9 cellular contexts compared by ENCODE assay signal in the genomic region with DNA sequence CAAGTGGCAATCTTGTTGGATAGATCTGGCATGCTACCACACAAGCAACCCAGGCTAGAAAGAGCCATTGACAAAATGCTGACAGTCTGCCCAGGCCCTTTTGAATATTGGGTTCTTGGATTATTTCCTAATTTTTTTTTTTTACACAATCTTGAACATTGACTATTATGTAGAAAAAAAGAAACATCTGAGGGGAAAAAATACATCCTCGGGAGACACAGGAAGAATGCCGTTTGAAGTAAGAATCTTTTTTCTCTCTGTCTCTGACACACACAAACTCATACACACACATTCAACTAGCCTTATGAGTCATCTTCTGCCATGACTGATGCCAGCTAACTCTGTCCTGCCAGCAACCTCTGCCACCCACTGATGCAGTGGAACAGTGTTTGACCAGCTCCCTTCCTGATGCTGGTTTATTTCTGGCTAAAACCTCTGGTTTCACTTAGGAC. TPM values are rescaled to one million over a fixed set of nuclear protein-coding genes. Genes with fewer than 3 reads are reported as not detected.
DNase-seq lines count a peak whose midpoint lies in the region; ATAC-seq and TF ChIP-seq lines count a peak whose summit lies in the region.
"Had no signal": no experiment of that assay in that cellular context is flagged by ENCODE, and none has a peak within 500 bp of the region (broad histone marks: within the 10 kb centered on the region; RNA-seq: fewer than 3 reads in every experiment).

No MANE protein-coding gene starts in this region.

- no peaks in the 10 kb centered on the region for H4K20me1 ChIP-seq in GM23248 (ENCODE audit: insufficient read depth)

- TF ChIP-seq CTCF in mesothelial cell of epicardium (IDR thresholded peaks at IDR 0.05; ENCODE audit: unreplicated experiment) = no peak

- H3K9me3 Mint-ChIP-seq in activated T-helper 17 cell treated with anti-CD3 and anti-CD28 coated beads, Interleukin-2, amount 50 U/mL, for 72 hours = no peaks in the 10 kb centered on the region
- H3K9me3 Mint-ChIP-seq in mesothelial cell of epicardium = no peaks in the 10 kb centered on the region
- H3K9me3 Mint-ChIP-seq: nephron had no signal

- H3K79me2 ChIP-seq in GM23248 (ENCODE audit: insufficient read depth) = no peaks in the 10 kb centered on the region

- H3K27me3 Mint-ChIP-seq in activated T-helper 17 cell treated with anti-CD3 and anti-CD28 coated beads, Interleukin-2, amount 50 U/mL, for 72 hours = peaks cover 3% of the 10 kb centered on the region
- no peaks in the 10 kb centered on the region for H3K27me3 Mint-ChIP-seq in mesothelial cell of epicardium (ENCODE audit: low read depth)

- H3K36me3 Mint-ChIP-seq in activated T-helper 17 cell treated with anti-CD3 and anti-CD28 coated beads, Interleukin-2, amount 50 U/mL, for 72 hours (ENCODE audit: low read depth) = no peaks in the 10 kb centered on the region
- no peaks in the 10 kb centered on the region for H3K36me3 Mint-ChIP-seq in mesothelial cell of epicardium

- peak; percentile 98 for ATAC-seq in activated T-helper 17 cell treated with anti-CD3 and anti-CD28 coated beads, Interleukin-2, amount 50 U/mL, for 72 hours (replicated peaks)
- ATAC-seq in Right ventricle myocardium superior (ENCODE audit: poor library complexity) (peak; percentile 64), GM18505 (IDR thresholded peaks at IDR 0.05; ENCODE audit: unreplicated experiment) (no peak)

- 0 to 1% methylated on average over 2 of the region's 2 CpGs for WGBS in GM23248 (ENCODE audit: low coverage in 1 of 2, low lambda C conversion rate in 2 of 2, missing lambda C conversion rate in 2 of 2), 2 experiments

- in situ Hi-C loops in GM23248 (cut with MboI) = no loop called here

- no peaks in the 10 kb centered on the region for H3K36me3 ChIP-seq in GM23248 (ENCODE audit: low read depth)
- no peaks in the 10 kb centered on the region for H3K36me3 ChIP-seq in skeletal muscle tissue (ENCODE audit: control insufficient read depth in 3 of 3, insufficient read depth in 3 of 3, low read length in 3 of 3)

- no peak overlapping the region for H3K4me2 ChIP-seq in GM23248 (ENCODE audit: unreplicated experiment)

- peaks cover 9% of the 10 kb centered on the region; the same call in 1 of the 2 replicates for H3F3A ChIP-seq in GM23248 (ENCODE audit: insufficient read depth)

- peak; percentile 88 for DNase-seq in GM23248
- DNase-seq in Right ventricle myocardium superior = no peak
- no peak for DNase-seq in mesothelial cell of epicardium (ENCODE audit: low spot score in 2 of 2, unreplicated experiment in 2 of 2)
- no peak for DNase-seq in stimulated activated CD4-positive, alpha-beta T cell treated with anti-CD3 and anti-CD28 coated beads, Interleukin-4, amount 100 ng/mL, for 24 hours
- no peak for DNase-seq in NCI-H2081 (lab: John Stamatoyannopoulos, UW)

- H3K4me1 Mint-ChIP-seq in activated T-helper 17 cell treated with anti-CD3 and anti-CD28 coated beads, Interleukin-2, amount 50 U/mL, for 72 hours = peaks cover 7% of the 10 kb centered on the region
- H3K4me1 Mint-ChIP-seq in mesothelial cell of epicardium = peaks cover 12% of the 10 kb centered on the region

- H3K4me1 ChIP-seq in GM23248 (ENCODE audit: insufficient read depth) (peaks cover 27% of the 10 kb centered on the region), skeletal muscle tissue (ENCODE audit: control insufficient read depth in 3 of 3, insufficient read depth in 3 of 3, low read length in 3 of 3) (peaks cover 49 to 82% (median 57%) of the 10 kb centered on the region in 3 donors)

- H3K27ac ChIP-seq in GM23248 (no peak overlapping the region), skeletal muscle tissue (ENCODE audit: low read depth, low read length) (peak overlapping the region; percentile 73)

- intact Hi-C loops in Right ventricle myocardium superior (cut with DNase I) = no loop called here

- H3K27me3 ChIP-seq in GM23248 (replicated peaks; ENCODE audit: insufficient read depth) (no peaks in the 10 kb centered on the region), skeletal muscle tissue (ENCODE audit: control insufficient read depth in 3 of 3, insufficient read depth in 3 of 3, low read length in 3 of 3) (no peaks in the 10 kb centered on the region)

- H2AFZ ChIP-seq in GM23248 = no peak overlapping the region

- H3K9me2 ChIP-seq in GM23248 (ENCODE audit: insufficient read depth) = no peaks in the 10 kb centered on the region

- H3K4me3 Mint-ChIP-seq in activated T-helper 17 cell treated with anti-CD3 and anti-CD28 coated beads, Interleukin-2, amount 50 U/mL, for 72 hours = no peak overlapping the region
- H3K4me3 Mint-ChIP-seq in mesothelial cell of epicardium = no peak overlapping the region
- H3K4me3 Mint-ChIP-seq: nephron had no signal

- H3K9me3 ChIP-seq in GM23248 (ENCODE audit: low read depth) = no peaks in the 10 kb centered on the region
- H3K9me3 ChIP-seq in skeletal muscle tissue (ENCODE audit: control insufficient read depth in 3 of 3, low read length in 3 of 3) = no peaks in the 10 kb centered on the region

- H3K4me3 ChIP-seq in GM23248 = no peak overlapping the region
- H3K4me3 ChIP-seq in skeletal muscle tissue (ENCODE audit: low read length in 3 of 3) = no peak overlapping the region

- no peak overlapping the region for H3K27ac Mint-ChIP-seq in activated T-helper 17 cell treated with anti-CD3 and anti-CD28 coated beads, Interleukin-2, amount 50 U/mL, for 72 hours
- H3K27ac Mint-ChIP-seq in mesothelial cell of epicardium = no peak overlapping the region

- no peak for TF ChIP-seq POLR2A in GM18505 (IDR thresholded peaks at IDR 0.05; ENCODE audit: borderline replicate concordance, extremely low read depth, insufficient read depth, insufficient read length)

- no peak overlapping the region for H3K9ac ChIP-seq in GM23248
- H3K9ac ChIP-seq in skeletal muscle tissue (ENCODE audit: low read depth in 1 of 3, low read length in 3 of 3) = no peak overlapping the region

RNA-seq across cellular contexts. Expression of gene SORBS1, which starts 47.2 kb away (rescaled TPM):
- total RNA-seq in GM23248 (2014; rRNA removed; shearing (Covaris generic)) = 0.13 and 1.2 TPM in 2 replicates
- 0.65 and 1.3 TPM in 2 replicates for polyA plus RNA-seq in GM23248 (2016; fragmentation: Nextera tagmentation; extraction: Ambion mirVana)
- total RNA-seq in activated T-helper 17 cell treated with anti-CD3 and anti-CD28 coated beads, Interleukin-2, amount 50 U/mL, for 72 hours = 1 to 10 TPM; 1.1 to 3.4 TPM
- total RNA-seq in Right ventricle myocardium superior (697 TPM), skeletal muscle tissue (66.8 TPM), mesothelial cell of epicardium (21.5 to 25.1 TPM (median 24.9 TPM) in 3 replicates)

Comparison
In these comparisons a context has a peak if more than half of its experiments do, and no peak if none do; other contexts are left out.
1. RNA of gene SORBS1, which starts 47.2 kb away (total RNA-seq): 697 TPM in Right ventricle myocardium superior (single experiment); 66.8 TPM in skeletal muscle tissue (single experiment), 21.5 to 25.1 TPM in mesothelial cell of epicardium, 1.1 to 3.4 TPM in activated T-helper 17 cell treated with anti-CD3 and anti-CD28 coated beads, Interleukin-2, amount 50 U/mL, for 72 hours and 0.13 to 1.2 TPM in GM23248; every median in the first group is over 10 times any median in the second.